ENCODE assay signal across 17 cellular contexts in the genomic region with DNA sequence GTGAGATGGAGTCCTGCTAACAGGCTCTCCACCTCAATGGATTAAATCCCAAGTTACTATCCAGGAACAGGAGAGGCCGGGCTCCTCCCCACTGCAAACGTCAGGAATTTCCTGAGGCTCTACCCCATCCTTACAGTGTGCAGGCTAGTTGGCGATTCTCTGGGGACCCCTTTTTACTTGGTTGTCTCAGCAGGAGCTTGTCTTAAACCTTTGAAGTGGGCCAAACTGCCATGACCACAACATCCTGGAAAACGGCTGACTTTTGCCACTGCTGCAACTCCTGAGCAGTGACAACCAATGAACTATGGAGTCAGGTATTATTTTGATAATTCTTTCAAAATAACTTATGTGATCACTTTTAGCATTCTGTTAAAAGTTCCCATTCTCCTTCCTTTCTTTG.
"Had no signal": no experiment of that assay in that cellular context is flagged by ENCODE, and none has a peak within 500 bp of the region (broad histone marks: within the 10 kb centered on the region; RNA-seq: fewer than 3 reads in every experiment).

No MANE protein-coding gene starts in this region.

- H3K9me3 ChIP-seq: esophagus squamous epithelium, lower lobe of right lung, pancreas, sigmoid colon, thyroid gland had no signal

- DNase-seq: cortex of kidney; effector memory CD8-positive, alpha-beta T cell; erythroblast; esophagus squamous epithelium; foreskin melanocyte; left ventricle myocardium superior; lower lobe of right lung; naive thymus-derived CD8-positive, alpha-beta T cell; nephron progenitor cell; occipital lobe; pancreas; sigmoid colon; stimulated activated CD4-positive, alpha-beta T cell treated with anti-CD3 and anti-CD28 coated beads, Interleukin-2, amount 100 ng/mL, for 24 hours; stimulated activated CD4-positive, alpha-beta T cell treated with anti-CD3 and anti-CD28 coated beads, Interleukin-4, amount 100 ng/mL, for 24 hours; stimulated activated naive CD4-positive, alpha-beta T cell treated with Interleukin-2 at 50 U/mL for 16 hours; stomach; thyroid gland had no signal

- H3K27me3 ChIP-seq: esophagus squamous epithelium, pancreas, sigmoid colon, stomach, thyroid gland had no signal

- H3K36me3 ChIP-seq: esophagus squamous epithelium, lower lobe of right lung, pancreas, sigmoid colon, stomach, thyroid gland had no signal

- H3K4me3 ChIP-seq: esophagus squamous epithelium, lower lobe of right lung, pancreas, sigmoid colon, stomach, thyroid gland had no signal

- H3K27ac ChIP-seq: esophagus squamous epithelium, lower lobe of right lung, pancreas, sigmoid colon, stomach, thyroid gland had no signal

- H3K4me1 ChIP-seq: esophagus squamous epithelium, lower lobe of right lung, pancreas, sigmoid colon, stomach, thyroid gland had no signal
